8 cellular contexts compared by ENCODE assay signal in genomic region chr2:39778775-39779751, GRCh38. TPM values are rescaled to one million over a fixed set of nuclear protein-coding genes. Genes with fewer than 3 reads are reported as not detected.
DNase-seq lines count a peak whose midpoint lies in the region; ATAC-seq and TF ChIP-seq lines count a peak whose summit lies in the region.

Gene THUMPD2 (minus strand): TSS chr2:39779258. CDS start chr2:39779239, 19 bp downstream.

- H3K36me3 Mint-ChIP-seq in T-cell (no peaks in the 10 kb centered on the region), progenitor cell of endocrine pancreas (ENCODE audit: insufficient read depth) (peaks cover 8% of the 10 kb centered on the region)

- POLR2A ChIA-PET in T-cell (lab: Charles Lee), result no interaction called here

- H3K27me3 Mint-ChIP-seq in T-cell (no peaks in the 10 kb centered on the region), progenitor cell of endocrine pancreas (peaks cover 3% of the 10 kb centered on the region)

- H3K36me3 ChIP-seq in adrenal gland (replicated peaks in 1 of 2) (no peaks in the 10 kb centered on the region), left ventricle myocardium inferior (no peaks in the 10 kb centered on the region), urinary bladder (ENCODE audit: insufficient read depth) (no peaks in the 10 kb centered on the region)

- peaks cover 9 to 35% of the 10 kb centered on the region in 2 donors for H3K4me1 ChIP-seq in adrenal gland (replicated peaks in 1 of 2)
- H3K4me1 ChIP-seq in left ventricle myocardium inferior, result peaks cover 45% of the 10 kb centered on the region
- no peaks in the 10 kb centered on the region for H3K4me1 ChIP-seq in urinary bladder (ENCODE audit: insufficient read depth)

- DNase-seq in GM12864 (ENCODE audit: low read depth), result peak; percentile 35
- DNase-seq in HFF-Myc (ENCODE audit: extremely low read depth, low read depth), result no peak
- peak; percentile 84 for DNase-seq in NAMALWA (ENCODE audit: low spot score)
- peak; percentile 12 to 62 (median 43) for DNase-seq in T-cell
- DNase-seq in adrenal gland, result peak; percentile 55 to 79 (median 71)
- DNase-seq in left ventricle myocardium inferior, result peak; percentile 72
- peak; percentile 58 for DNase-seq in progenitor cell of endocrine pancreas (ENCODE audit: low spot score, unreplicated experiment)

- H3K4me3 ChIP-seq in GM12864 (ENCODE audit: low read depth, low read length) (peak within 1 kb of the TSS; percentile 87), HFF-Myc (replicated peaks; ENCODE audit: low read depth, low read length) (peak within 1 kb of the TSS; percentile 76), adrenal gland (peak within 1 kb of the TSS; percentile 63 to 97 (median 88)), left ventricle myocardium inferior (peak within 1 kb of the TSS; percentile 99), urinary bladder (ENCODE audit: low read depth, low read length) (peak within 1 kb of the TSS; percentile 70)

- ATAC-seq in T-cell (replicated peaks in 1 of 4), result peak; percentile 74 to 81 (median 77)

- no peaks in the 10 kb centered on the region for H3K9me3 Mint-ChIP-seq in T-cell
- peaks cover 4% of the 10 kb centered on the region for H3K9me3 Mint-ChIP-seq in progenitor cell of endocrine pancreas (ENCODE audit: low read depth)

- peak within 1 kb of the TSS; percentile 90 to 98 (median 95) for H3K4me3 Mint-ChIP-seq in T-cell
- H3K4me3 Mint-ChIP-seq in progenitor cell of endocrine pancreas (ENCODE audit: low read depth), result peak within 1 kb of the TSS; percentile 83

- intact Hi-C loops in adrenal gland (cut with DNase I) (no loop called here), left ventricle myocardium inferior (cut with micrococcal nuclease) (no loop called here)

- H3K27ac Mint-ChIP-seq in T-cell, result peak within 1 kb of the TSS; percentile 77 to 89
- H3K27ac Mint-ChIP-seq in progenitor cell of endocrine pancreas, result peak within 1 kb of the TSS; percentile 95

- WGBS in adrenal gland, 4 donors, result 2 to 10% (median 3%) methylated on average over 10 to 58 of the region's 58 CpGs
- 3% methylated on average over 58 of the region's 58 CpGs for WGBS in urinary bladder

- TF ChIP-seq CTCF in GM12864 (IDR thresholded peaks at IDR 0.05; ENCODE audit: low read depth, low read length, missing control alignments), result no peak
- TF ChIP-seq CTCF in HFF-Myc (IDR thresholded peaks at IDR 0.05; ENCODE audit: low read depth, low read length, missing control alignments), result no peak
- TF ChIP-seq CTCF in adrenal gland (IDR thresholded peaks at IDR 0.05), result no peak
- TF ChIP-seq CTCF in left ventricle myocardium inferior (IDR thresholded peaks at IDR 0.05; ENCODE audit: borderline replicate concordance), result no peak
- TF ChIP-seq CTCF in progenitor cell of endocrine pancreas (IDR thresholded peaks at IDR 0.05; ENCODE audit: unreplicated experiment), result no peak

- H3K4me1 Mint-ChIP-seq in T-cell (peaks cover 58 to 72% (median 62%) of the 10 kb centered on the region in 3 donors), progenitor cell of endocrine pancreas (ENCODE audit: low read depth) (peaks cover 15% of the 10 kb centered on the region)

- H3K9me3 ChIP-seq in adrenal gland (replicated peaks in 1 of 3) (no peaks in the 10 kb centered on the region), left ventricle myocardium inferior (replicated peaks) (no peaks in the 10 kb centered on the region)

- H3K27me3 ChIP-seq in adrenal gland (no peaks in the 10 kb centered on the region), left ventricle myocardium inferior (ENCODE audit: low read depth) (no peaks in the 10 kb centered on the region)

- CTCF ChIA-PET in T-cell (lab: Charles Lee), result no interaction called here

- peak within 1 kb of the TSS in 4 of 5 donors; percentile 57 to 85 (median 80) for H3K27ac ChIP-seq in adrenal gland
- H3K27ac ChIP-seq in left ventricle myocardium inferior (replicated peaks), result peak within 1 kb of the TSS; percentile 90
- peak within 1 kb of the TSS; percentile 73 for H3K27ac ChIP-seq in urinary bladder (ENCODE audit: low read depth)

- peak; percentile 48 to 74 for TF ChIP-seq POLR2A in adrenal gland (IDR thresholded peaks at IDR 0.05)

RNA-seq across cellular contexts. Expression of gene THUMPD2, which starts in this region (rescaled TPM):
- total RNA-seq in T-cell, result 10 to 100 TPM in 3 of 5 donors, 1 to 10 TPM in 2; 7.9 to 12.0 (median 11.8) TPM
- total RNA-seq in adrenal gland, result 100 to 1,000 TPM in 1 of 8 donors, 10 to 100 TPM in 2, 1 to 10 TPM in 5; 3.0 to 216 (median 7.4) TPM
- polyA plus RNA-seq in adrenal gland, result 10 to 100 TPM in 2 of 3 donors, 1 to 10 TPM in 1; 9.3 to 21.6 (median 18.1) TPM
- total RNA-seq in left ventricle myocardium inferior, result 5.9 TPM
- 16.5 and 18.7 TPM in 2 replicates for total RNA-seq in progenitor cell of endocrine pancreas
- 35.4 TPM for total RNA-seq in urinary bladder
- polyA plus RNA-seq in urinary bladder, result 7.8 TPM
